9 cellular contexts compared by ENCODE assay signal in genomic region chr14:102929349-102930137, GRCh38. TPM values are rescaled to one million over a fixed set of nuclear protein-coding genes. Genes with fewer than 3 reads are reported as not detected.
DNase-seq lines count a peak whose midpoint lies in the region; ATAC-seq and TF ChIP-seq lines count a peak whose summit lies in the region.
"Had no signal": no experiment of that assay in that cellular context is flagged by ENCODE, and none has a peak within 500 bp of the region (broad histone marks: within the 10 kb centered on the region; RNA-seq: fewer than 3 reads in every experiment).

No MANE protein-coding gene starts in this region.

- TF ChIP-seq CTCF in tibial nerve (IDR thresholded peaks at IDR 0.05): no peak

- peaks cover 6 to 21% (median 12%) of the 10 kb centered on the region in 3 donors for H3K27me3 Mint-ChIP-seq in naive B cell

- H3K9me3 ChIP-seq in esophagus (ENCODE audit: control insufficient read depth in 2 of 2, insufficient read depth in 1 of 2, low read depth in 1 of 2, low read length in 1 of 2): no peaks in the 10 kb centered on the region
- H3K9me3 ChIP-seq in tibial nerve: no peaks in the 10 kb centered on the region
- no peaks in the 10 kb centered on the region for H3K9me3 ChIP-seq in MG63

- H3K36me3 ChIP-seq in esophagus (ENCODE audit: control insufficient read depth in 2 of 2, insufficient read depth in 2 of 2, low read length in 1 of 2) (peaks cover 0 to 25% of the 10 kb centered on the region in 2 donors), tibial nerve (peaks cover 0 to 34% (median 0%) of the 10 kb centered on the region in 3 donors), MG63 (no peaks in the 10 kb centered on the region)

- no peaks in the 10 kb centered on the region for H3K36me3 Mint-ChIP-seq in activated naive CD4-positive, alpha-beta T cell treated with anti-CD3 and anti-CD28 coated beads, Interleukin-2, amount 50 U/mL, for 72 hours
- peaks cover 0 to 7% of the 10 kb centered on the region in 2 donors for H3K36me3 Mint-ChIP-seq in naive B cell

- peak overlapping the region in 1 of 2 donors; percentile 90 for H3K27ac ChIP-seq in esophagus (ENCODE audit: low read depth in 2 of 2, low read length in 1 of 2)
- peak overlapping the region in 1 of 4 donors; percentile 78 for H3K27ac ChIP-seq in tibial nerve

- H3K27me3 ChIP-seq in esophagus (ENCODE audit: control insufficient read depth in 1 of 2, insufficient read depth in 2 of 2, low read length in 2 of 2) (peaks cover 0 to 12% of the 10 kb centered on the region in 2 donors), tibial nerve (peaks cover 0 to 57% of the 10 kb centered on the region in 2 donors), MG63 (no peaks in the 10 kb centered on the region)

- 3% methylated on average over 68 to 77 of the region's 77 CpGs for WGBS in esophagus, 2 donors
- WGBS in tibial nerve, 2 donors: 4 to 5% methylated on average over 17 to 34 of the region's 77 CpGs

- no peak for TF ChIP-seq POLR2A in tibial nerve (IDR thresholded peaks at IDR 0.05)

- H3K4me1 ChIP-seq in esophagus (ENCODE audit: control insufficient read depth in 2 of 2, insufficient read depth in 2 of 2, low read length in 1 of 2) (peaks cover 4 to 34% of the 10 kb centered on the region in 2 donors), tibial nerve (peaks cover 0 to 36% (median 29%) of the 10 kb centered on the region in 4 donors)

- intact Hi-C loops in head of caudate nucleus (cut with DNase I): no loop called here

- no peak overlapping the region for H3K27ac Mint-ChIP-seq in activated naive CD4-positive, alpha-beta T cell treated with anti-CD3 and anti-CD28 coated beads, Interleukin-2, amount 50 U/mL, for 72 hours
- H3K27ac Mint-ChIP-seq in naive B cell: peak overlapping the region in 1 of 6 donors; percentile 15
- H3K27ac Mint-ChIP-seq: activated naive CD4-positive, alpha-beta T cell treated with anti-CD3 and anti-CD28 coated beads for 36 hours had no signal

- no peak for TF ChIP-seq EP300 in tibial nerve (IDR thresholded peaks at IDR 0.05)

- peak; percentile 1 to 10 for ATAC-seq in activated naive CD4-positive, alpha-beta T cell treated with anti-CD3 and anti-CD28 coated beads, Interleukin-2, amount 50 U/mL, for 72 hours
- ATAC-seq in naive B cell (ENCODE audit: low read depth in 2 of 2): no peak

- peaks cover 8 to 17% (median 12%) of the 10 kb centered on the region in 3 donors for H3K4me1 Mint-ChIP-seq in naive B cell

- no peak for DNase-seq in activated naive CD4-positive, alpha-beta T cell treated with anti-CD3 and anti-CD28 coated beads, Interleukin-2, amount 50 U/mL, for 72 hours (ENCODE audit: low spot score in 2 of 2)
- no peak for DNase-seq in activated naive CD4-positive, alpha-beta T cell treated with anti-CD3 and anti-CD28 coated beads, Interleukin-2, amount 50 U/mL, for 16 hours
- DNase-seq in naive B cell (no peak), tibial nerve (ENCODE audit: low spot score in 2 of 2) (no peak), head of caudate nucleus (no peak), NCI-H2081 (lab: John Stamatoyannopoulos, UW) (no peak), MG63 (no peak)
- DNase-seq: activated naive CD4-positive, alpha-beta T cell treated with anti-CD3 and anti-CD28 coated beads for 36 hours had no signal

- H3K4me3 ChIP-seq in esophagus (ENCODE audit: low read depth in 1 of 2, low read length in 2 of 2): peak overlapping the region; percentile 54 to 61
- peak overlapping the region; percentile 0 to 53 (median 32) for H3K4me3 ChIP-seq in tibial nerve
- H3K4me3 ChIP-seq in MG63: no peak overlapping the region

- no peaks in the 10 kb centered on the region for H3K9me3 Mint-ChIP-seq in activated naive CD4-positive, alpha-beta T cell treated with anti-CD3 and anti-CD28 coated beads, Interleukin-2, amount 50 U/mL, for 72 hours
- H3K9me3 Mint-ChIP-seq in naive B cell: no peaks in the 10 kb centered on the region
- H3K9me3 Mint-ChIP-seq: activated naive CD4-positive, alpha-beta T cell treated with anti-CD3 and anti-CD28 coated beads for 36 hours had no signal

- H3K4me3 Mint-ChIP-seq in naive B cell: peak overlapping the region in 7 of 8 donors; percentile 9 to 74 (median 61)

RNA-seq across cellular contexts. Expression of gene AMN, which starts 7.1 kb away (rescaled TPM):
- total RNA-seq in activated naive CD4-positive, alpha-beta T cell treated with anti-CD3 and anti-CD28 coated beads, Interleukin-2, amount 50 U/mL, for 72 hours: under 1 TPM; 0.30 to 0.49 TPM
- polyA plus RNA-seq in esophagus (10 to 100 TPM; 11.8 to 13.8 TPM), naive B cell (ENCODE audit: low read depth in 6 of 6) (1 to 10 TPM; 1.8 to 5.7 (median 2.4) TPM)
- total RNA-seq in tibial nerve: under 1 TPM in 1 of 4 donors, not detected in 3; 0.21 TPM
- total RNA-seq in MG63 (2014; rRNA removed; shearing (Covaris generic); ENCODE audit: low replicate concordance): 0.43 TPM in 1 of 2 replicates, not detected in the other

Comparison
In these comparisons a context has a peak if more than half of its experiments do, and no peak if none do; other contexts are left out.
1. ATAC-seq: peak in activated naive CD4-positive, alpha-beta T cell treated with anti-CD3 and anti-CD28 coated beads, Interleukin-2, amount 50 U/mL, for 72 hours (2 of 2); none in naive B cell (0 of 2).